In genomic region chr5:149870697-149871096, GRCh38 we compare ENCODE assay signal across 8 cellular contexts.
"Had no signal": no experiment of that assay in that cellular context is flagged by ENCODE, and none has a peak within 500 bp of the region (broad histone marks: within the 10 kb centered on the region; RNA-seq: fewer than 3 reads in every experiment).

No MANE protein-coding gene starts in this region.

- H2AFZ ChIP-seq: GM23338 had no signal

- DNase-seq: H9, HCEC 1CT, HFFc6 had no signal

- H3K27ac ChIP-seq: HL-60 had no signal

- H3K4me2 ChIP-seq: GM23338 had no signal

- H3K4me3 ChIP-seq: GM23338 had no signal

- FAIRE-seq: H1, H54, HepG2 had no signal

- ATAC-seq: HepG2 had no signal
